In genomic region chr12:120944645-120945217, GRCh38 we compare ENCODE assay signal across 7 cellular contexts. TPM values are rescaled to one million over a fixed set of nuclear protein-coding genes. Genes with fewer than 3 reads are reported as not detected.
DNase-seq lines count a peak whose midpoint lies in the region; ATAC-seq and TF ChIP-seq lines count a peak whose summit lies in the region.

No MANE protein-coding gene starts in this region.

- TF ChIP-seq CTCF in GM12872 (IDR thresholded peaks at IDR 0.05; ENCODE audit: insufficient read depth, low read depth, low read length) (peak; percentile 83), NB4 (IDR thresholded peaks at IDR 0.05; ENCODE audit: low read depth, low read length) (peak; percentile 99), mucosa of descending colon (IDR thresholded peaks at IDR 0.05) (peak; percentile 70)

- no peak overlapping the region for H3K4me3 Mint-ChIP-seq in activated CD4-positive, alpha-beta T cell treated with anti-CD3 and anti-CD28 coated beads, Interleukin-2, amount 10 ng/mL, durations not matched to agents 7 days and 5 days
- no peak overlapping the region for H3K4me3 Mint-ChIP-seq in stimulated activated memory B cell treated with anti-CD40 and anti-IgM and Interleukin-4, amounts not matched to agents 10 μg/mL and 1 μg/mL and 100 μg/mL, for 72 hours

- H3K27ac Mint-ChIP-seq in activated CD4-positive, alpha-beta T cell treated with anti-CD3 and anti-CD28 coated beads, Interleukin-2, amount 10 ng/mL, durations not matched to agents 7 days and 5 days = no peak overlapping the region
- H3K27ac Mint-ChIP-seq in stimulated activated memory B cell treated with anti-CD40 and anti-IgM and Interleukin-4, amounts not matched to agents 10 μg/mL and 1 μg/mL and 100 μg/mL, for 72 hours = no peak overlapping the region

- intact Hi-C loops in mucosa of descending colon (cut with DNase I, micrococcal nuclease) = no loop called here

- H3K4me1 ChIP-seq in mucosa of descending colon (ENCODE audit: low read depth) = no peaks in the 10 kb centered on the region

- H3K36me3 ChIP-seq in mucosa of descending colon (ENCODE audit: low read depth) = no peaks in the 10 kb centered on the region

- TF ChIP-seq POLR2A in NB4 (IDR thresholded peaks at IDR 0.05; ENCODE audit: extremely low read depth, insufficient read length) = no peak

- H3K4me3 ChIP-seq in NB4 (ENCODE audit: low read depth, low read length) = no peak overlapping the region
- H3K4me3 ChIP-seq in mucosa of descending colon = no peak overlapping the region

- H3K36me3 Mint-ChIP-seq in activated CD4-positive, alpha-beta T cell treated with anti-CD3 and anti-CD28 coated beads, Interleukin-2, amount 10 ng/mL, durations not matched to agents 7 days and 5 days (ENCODE audit: low read depth) = no peaks in the 10 kb centered on the region
- H3K36me3 Mint-ChIP-seq in stimulated activated memory B cell treated with anti-CD40 and anti-IgM and Interleukin-4, amounts not matched to agents 10 μg/mL and 1 μg/mL and 100 μg/mL, for 72 hours = no peaks in the 10 kb centered on the region

- H3K4me1 Mint-ChIP-seq in activated CD4-positive, alpha-beta T cell treated with anti-CD3 and anti-CD28 coated beads, Interleukin-2, amount 10 ng/mL, durations not matched to agents 7 days and 5 days = peaks cover 6% of the 10 kb centered on the region
- peaks cover 6% of the 10 kb centered on the region for H3K4me1 Mint-ChIP-seq in stimulated activated memory B cell treated with anti-CD40 and anti-IgM and Interleukin-4, amounts not matched to agents 10 μg/mL and 1 μg/mL and 100 μg/mL, for 72 hours

- H3K9me3 Mint-ChIP-seq in activated CD4-positive, alpha-beta T cell treated with anti-CD3 and anti-CD28 coated beads, Interleukin-2, amount 10 ng/mL, durations not matched to agents 7 days and 5 days = no peaks in the 10 kb centered on the region
- H3K9me3 Mint-ChIP-seq in stimulated activated memory B cell treated with anti-CD40 and anti-IgM and Interleukin-4, amounts not matched to agents 10 μg/mL and 1 μg/mL and 100 μg/mL, for 72 hours = peaks cover 3% of the 10 kb centered on the region

- peak; percentile 73 for ATAC-seq in mucosa of descending colon
- peak; percentile 71 for ATAC-seq in stimulated activated memory B cell treated with anti-CD40 and anti-IgM and Interleukin-4, amounts not matched to agents 10 μg/mL and 1 μg/mL and 100 μg/mL, for 72 hours
- ATAC-seq in GM19351 (IDR thresholded peaks at IDR 0.05; ENCODE audit: unreplicated experiment) = no peak

- CTCF ChIA-PET in activated CD4-positive, alpha-beta T cell treated with anti-CD3 and anti-CD28 coated beads, Interleukin-2, amount 10 ng/mL, durations not matched to agents 7 days and 5 days (lab: Charles Lee) = interaction anchor here (0.6 to 1.2 kb wide), 6 partner anchors 12 to 190 kb away, joined by 3 read pairs; no protein-coding TSS in a partner anchor

- POLR2A ChIA-PET in activated CD4-positive, alpha-beta T cell treated with anti-CD3 and anti-CD28 coated beads, Interleukin-2, amount 10 ng/mL, durations not matched to agents 7 days and 5 days (lab: Charles Lee) = no interaction called here

- DNase-seq in NB4 (ENCODE audit: low read depth) (peak; percentile 76), ecto neural progenitor cell (ENCODE audit: low spot score) (peak; percentile 78), mucosa of descending colon (peak in 2 of 3 donors; percentile 76 to 87)
- DNase-seq in activated CD4-positive, alpha-beta T cell treated with anti-CD3 and anti-CD28 coated beads, Interleukin-2, amount 10 ng/mL, durations not matched to agents 7 days and 5 days = peak; percentile 67

- no peaks in the 10 kb centered on the region for H3K9me3 ChIP-seq in mucosa of descending colon

- peaks cover under 1% of the 10 kb centered on the region for H3K27me3 Mint-ChIP-seq in activated CD4-positive, alpha-beta T cell treated with anti-CD3 and anti-CD28 coated beads, Interleukin-2, amount 10 ng/mL, durations not matched to agents 7 days and 5 days
- peaks cover 5% of the 10 kb centered on the region for H3K27me3 Mint-ChIP-seq in stimulated activated memory B cell treated with anti-CD40 and anti-IgM and Interleukin-4, amounts not matched to agents 10 μg/mL and 1 μg/mL and 100 μg/mL, for 72 hours

RNA-seq across cellular contexts. Expression of gene HNF1A, which starts 33.6 kb away (rescaled TPM):
- total RNA-seq in activated CD4-positive, alpha-beta T cell treated with anti-CD3 and anti-CD28 coated beads, Interleukin-2, amount 10 ng/mL, durations not matched to agents 7 days and 5 days = not detected
- total RNA-seq in mucosa of descending colon = 10 to 100 TPM in 2 of 3 donors, 1 to 10 TPM in 1; 6.5 to 22.6 (median 14.4) TPM

RNA-seq across cellular contexts. Expression of gene SPPL3, which starts 40.6 kb away (rescaled TPM):
- total RNA-seq in activated CD4-positive, alpha-beta T cell treated with anti-CD3 and anti-CD28 coated beads, Interleukin-2, amount 10 ng/mL, durations not matched to agents 7 days and 5 days = 10 to 100 TPM; 31.9 to 43.0 TPM
- 10 to 100 TPM; 51.8 to 72.1 (median 65.6) TPM for total RNA-seq in mucosa of descending colon

Comparison
In these comparisons a context has a peak if more than half of its experiments do, and no peak if none do; other contexts are left out.
1. RNA of gene HNF1A, which starts 33.6 kb away (total RNA-seq): 6.5 to 22.6 TPM in mucosa of descending colon; not detected in activated CD4-positive, alpha-beta T cell treated with anti-CD3 and anti-CD28 coated beads, Interleukin-2, amount 10 ng/mL, durations not matched to agents 7 days and 5 days; every median in the first group is over 4 times any median in the second.
2. Peak in every context shown above with its lines, with median percentiles within 50 percentile points of each other: CTCF ChIP-seq and DNase-seq.